8 cellular contexts compared by ENCODE assay signal in the genomic region with DNA sequence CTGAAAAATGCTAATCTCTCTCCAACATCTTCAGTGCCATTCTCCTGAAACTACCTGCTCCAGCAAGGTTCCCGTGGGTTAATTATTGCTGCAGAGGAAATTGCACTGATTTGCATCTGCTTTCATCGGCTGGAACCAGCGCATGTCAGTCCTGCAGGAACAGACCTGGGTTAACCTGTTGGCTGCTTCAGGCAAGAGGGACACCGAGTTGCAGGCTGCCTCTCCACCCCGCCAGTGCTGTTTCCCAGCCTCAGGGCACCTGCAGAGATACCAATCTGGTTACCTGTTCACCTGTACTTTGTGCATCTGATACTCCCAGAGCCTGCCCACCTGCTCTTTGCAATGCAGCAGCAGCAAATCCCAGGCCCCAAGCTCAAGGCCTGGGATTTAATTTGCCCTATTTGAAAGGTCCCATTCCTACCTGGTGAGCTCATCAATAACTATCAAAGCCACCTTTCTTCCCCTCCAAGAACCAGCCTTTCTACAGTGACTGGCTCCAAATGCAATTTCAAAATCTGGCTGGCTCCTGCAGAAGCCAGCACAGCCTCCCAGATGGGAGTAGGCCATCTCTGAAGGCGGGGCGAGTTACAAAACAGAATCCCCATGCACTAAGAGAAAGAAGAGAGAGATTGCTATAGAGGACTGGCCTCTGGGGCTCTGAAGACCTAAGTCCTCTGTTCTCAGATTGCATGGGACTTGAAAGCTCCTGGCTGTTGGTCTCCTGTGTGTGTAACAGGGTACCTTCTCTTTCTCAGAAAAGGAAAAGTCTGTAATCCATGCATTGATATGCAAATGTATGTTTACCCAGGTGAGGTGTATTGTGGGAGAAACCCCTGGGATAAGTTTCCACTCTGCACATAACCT.
DNase-seq lines count a peak whose midpoint lies in the region; ATAC-seq and TF ChIP-seq lines count a peak whose summit lies in the region.
"Had no signal": no experiment of that assay in that cellular context is flagged by ENCODE, and none has a peak within 500 bp of the region (broad histone marks: within the 10 kb centered on the region; RNA-seq: fewer than 3 reads in every experiment).

No MANE protein-coding gene starts in this region.

- peaks cover 40% of the 10 kb centered on the region for H3K4me1 ChIP-seq in MM.1S (ENCODE audit: low read length)
- H3K4me1 ChIP-seq in SK-N-SH (ENCODE audit: control insufficient read depth in 1 of 2, insufficient read depth in 2 of 2, low read depth in 1 of 2, low read length in 1 of 2): peaks cover 0 to 9% of the 10 kb centered on the region in 2 experiments; a peak in 1 of 4 replicates
- H3K4me1 ChIP-seq in iPS-18a (ENCODE audit: control insufficient read depth, low read depth, low read length): peaks cover 17% of the 10 kb centered on the region
- H3K4me1 ChIP-seq in stomach: peaks cover 30 to 40% (median 36%) of the 10 kb centered on the region in 4 donors
- peaks cover 0 to 10% of the 10 kb centered on the region in 2 donors for H3K4me1 ChIP-seq in adrenal gland (replicated peaks in 1 of 2)

- DNase-seq in MM.1S: peak; percentile 34
- no peak for DNase-seq in SK-N-SH
- peak; percentile 54 for DNase-seq in stomach
- DNase-seq in adrenal gland: no peak
- no peak for DNase-seq in GM19238 (ENCODE audit: insufficient read length, low spot score)
- DNase-seq: NCI-H1092 had no signal

- H3K79me2 ChIP-seq in MM.1S (ENCODE audit: low read length) (no peaks in the 10 kb centered on the region), SK-N-SH (ENCODE audit: insufficient read depth) (no peaks in the 10 kb centered on the region)

- TF ChIP-seq POLR2A in stomach (IDR thresholded peaks at IDR 0.05) (no peak), adrenal gland (IDR thresholded peaks at IDR 0.05) (no peak)

- TF ChIP-seq RAD21 in SK-N-SH (IDR thresholded peaks at IDR 0.05; ENCODE audit: low read length): no peak

- CTCF ChIA-PET in SK-N-SH (lab: Yijun Ruan, JAX): interaction anchor here (0.6 to 1.1 kb wide), 3 partner anchors 23 to 574 kb away, joined by 3 read pairs; no protein-coding TSS in a partner anchor

- intact Hi-C loops in stomach (cut with DNase I; ENCODE audit: low total_unique reads): no loop called here
- intact Hi-C loops in adrenal gland (cut with DNase I): loop anchor here in 1 of 2 donors (10.0 kb wide), 1 partner anchor 56 kb away; no protein-coding TSS in a partner anchor

- H3K4me3 ChIP-seq in MM.1S (ENCODE audit: low read length) (no peak overlapping the region), SK-N-SH (ENCODE audit: low read depth in 2 of 2, low read length in 1 of 2) (no peak overlapping the region), iPS-18a (ENCODE audit: low read length) (peak overlapping the region; percentile 1), stomach (no peak overlapping the region), adrenal gland (no peak overlapping the region)

- peak overlapping the region; percentile 73; the same call in 1 of the 2 replicates for H3K27ac ChIP-seq in MM.1S (ENCODE audit: low read length)
- no peak overlapping the region for H3K27ac ChIP-seq in SK-N-SH (ENCODE audit: low read depth in 2 of 2, low read length in 1 of 2)
- H3K27ac ChIP-seq in iPS-18a (ENCODE audit: low read length): peak overlapping the region; percentile 39
- H3K27ac ChIP-seq in stomach: peak overlapping the region; percentile 65 to 87 (median 80)
- H3K27ac ChIP-seq in adrenal gland: no peak overlapping the region

- POLR2A ChIA-PET in SK-N-SH (lab: Yijun Ruan, JAX): no interaction called here

- ATAC-seq in HG03442 (IDR thresholded peaks at IDR 0.05; ENCODE audit: unreplicated experiment): no peak

- H3F3A ChIP-seq in MM.1S (ENCODE audit: insufficient read depth, low read length): peaks cover 31% of the 10 kb centered on the region
- no peaks in the 10 kb centered on the region for H3F3A ChIP-seq in SK-N-SH (replicated peaks; ENCODE audit: insufficient read depth)

- TF ChIP-seq CTCF in MM.1S (IDR thresholded peaks at IDR 0.05; ENCODE audit: low read length) (no peak), SK-N-SH (IDR thresholded peaks at IDR 0.05) (no peak), stomach (IDR thresholded peaks at IDR 0.05) (no peak), adrenal gland (IDR thresholded peaks at IDR 0.05) (no peak)

- H3K9ac ChIP-seq in MM.1S (ENCODE audit: low read length): peak overlapping the region; percentile 12
- H3K9ac ChIP-seq in SK-N-SH: no peak overlapping the region
- no peak overlapping the region for H3K9ac ChIP-seq in iPS-18a (ENCODE audit: low read length)

- TF ChIP-seq EP300 in SK-N-SH (IDR thresholded peaks at IDR 0.05; ENCODE audit: borderline replicate concordance in 1 of 2, low read depth in 1 of 2, low read length in 1 of 2) (no peak), stomach (IDR thresholded peaks at IDR 0.05) (no peak)

- no peaks in the 10 kb centered on the region for H3K27me3 ChIP-seq in MM.1S (replicated peaks; ENCODE audit: insufficient read depth, low read length)
- no peaks in the 10 kb centered on the region for H3K27me3 ChIP-seq in SK-N-SH (ENCODE audit: insufficient read depth)
- no peaks in the 10 kb centered on the region for H3K27me3 ChIP-seq in iPS-18a (ENCODE audit: control insufficient read depth, insufficient read depth, low read length)
- H3K27me3 ChIP-seq in stomach: no peaks in the 10 kb centered on the region
- no peaks in the 10 kb centered on the region for H3K27me3 ChIP-seq in adrenal gland

- no peaks in the 10 kb centered on the region for H4K20me1 ChIP-seq in MM.1S (ENCODE audit: insufficient read depth, low read length)
- no peaks in the 10 kb centered on the region for H4K20me1 ChIP-seq in SK-N-SH (ENCODE audit: insufficient read depth)

- H3K9me2 ChIP-seq in MM.1S (replicated peaks; ENCODE audit: insufficient read depth, low read length) (no peaks in the 10 kb centered on the region), SK-N-SH (no peaks in the 10 kb centered on the region)

- H3K36me3 ChIP-seq in MM.1S (replicated peaks; ENCODE audit: insufficient read depth, low read length) (no peaks in the 10 kb centered on the region), SK-N-SH (replicated peaks in 1 of 2; ENCODE audit: control insufficient read depth in 1 of 2, insufficient read depth in 2 of 2, low read length in 1 of 2) (no peaks in the 10 kb centered on the region), iPS-18a (ENCODE audit: control insufficient read depth, low read depth, low read length) (no peaks in the 10 kb centered on the region), stomach (no peaks in the 10 kb centered on the region), adrenal gland (replicated peaks in 1 of 2) (no peaks in the 10 kb centered on the region)

- H3K4me2 ChIP-seq in MM.1S (ENCODE audit: low read depth, low read length) (peak overlapping the region; percentile 40; the same call in 1 of the 2 replicates), SK-N-SH (no peak overlapping the region)

- 69% methylated on average over 6 of the region's 7 CpGs for WGBS in SK-N-SH (ENCODE audit: low lambda C conversion rate)
- 23 to 37% (median 25%) methylated on average over 6 to 7 of the region's 7 CpGs for WGBS in stomach, 5 donors
- 62 to 80% (median 68%) methylated on average over 5 to 7 of the region's 7 CpGs for WGBS in adrenal gland, 4 donors

- H2AFZ ChIP-seq in MM.1S (ENCODE audit: low read length): peak overlapping the region; percentile 6; the same call in 1 of the 2 replicates
- H2AFZ ChIP-seq in SK-N-SH (ENCODE audit: low read depth): no peak overlapping the region

- H3K9me3 ChIP-seq in MM.1S (replicated peaks; ENCODE audit: insufficient read depth, low read length) (no peaks in the 10 kb centered on the region), SK-N-SH (no peaks in the 10 kb centered on the region), iPS-18a (ENCODE audit: control insufficient read depth, low read depth, low read length) (no peaks in the 10 kb centered on the region), stomach (no peaks in the 10 kb centered on the region), adrenal gland (replicated peaks in 1 of 3) (no peaks in the 10 kb centered on the region)

TF ChIP-seq in SK-N-SH, 30 proteins besides CTCF, POLR2A, EP300 and RAD21:
- TF ChIP-seq CHD2 (IDR thresholded peaks at IDR 0.05; ENCODE audit: low read length, partially characterized antibody): no peak
- peak; percentile 67 for TF ChIP-seq GATA2 (CRISPR knock-in tag; IDR thresholded peaks at IDR 0.05)
- TF ChIP-seq FOSL2 (IDR thresholded peaks at IDR 0.05; ENCODE audit: borderline replicate concordance, low read depth): no peak
TF ChIP-seq in SK-N-SH: peak in this region for 1.

Comparison
In these comparisons a context has a peak if more than half of its experiments do, and no peak if none do; other contexts are left out.
1. DNase-seq: peak in MM.1S (single experiment) and stomach (single experiment); none in SK-N-SH (single experiment), adrenal gland (0 of 7) and GM19238 (single experiment).
2. H3K27ac ChIP-seq: peak in MM.1S (single experiment), iPS-18a (single experiment) and stomach (5 of 5); none in SK-N-SH (0 of 2) and adrenal gland (0 of 5).